In the genomic region with DNA sequence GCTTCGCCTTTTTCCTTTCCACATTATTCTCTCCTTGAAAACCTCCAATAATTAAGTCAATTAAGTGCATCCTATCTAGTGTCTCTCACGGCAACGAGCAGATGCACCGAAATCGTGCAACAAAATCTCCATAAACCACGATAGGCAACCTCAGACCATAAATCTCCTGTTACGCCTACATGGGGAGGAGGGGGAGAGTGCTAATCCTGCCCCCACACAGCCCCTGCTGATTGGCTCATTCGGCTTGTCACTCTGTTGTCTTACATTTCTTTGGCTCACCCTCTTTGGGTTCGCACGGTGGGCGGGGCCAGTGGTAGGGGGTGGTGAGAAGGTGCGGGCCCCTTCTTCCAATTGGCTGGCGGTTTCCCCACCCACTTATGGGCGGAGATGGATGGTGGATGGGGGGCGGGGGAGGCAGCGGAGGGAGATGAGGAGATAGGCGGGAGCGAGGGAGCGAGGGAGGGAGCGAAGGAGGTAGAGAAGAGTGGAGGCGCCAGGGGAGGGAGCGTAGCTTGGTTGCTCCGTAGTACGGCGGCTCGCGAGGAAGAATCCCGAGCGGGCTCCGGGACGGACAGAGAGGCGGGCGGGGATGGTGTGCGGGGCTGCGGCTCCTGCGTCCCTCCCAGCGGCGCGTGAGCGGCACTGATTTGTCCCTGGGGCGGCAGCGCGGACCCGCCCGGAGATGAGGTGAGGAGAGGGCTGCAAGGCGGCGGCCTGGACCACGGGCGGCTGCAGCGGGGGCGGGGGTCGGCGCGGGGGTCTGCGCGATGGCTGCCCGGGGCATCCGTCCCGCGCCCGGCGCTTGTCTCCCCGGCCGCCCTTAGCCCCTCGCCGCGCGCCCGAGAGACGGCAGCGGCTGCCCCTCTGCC, we compare ENCODE assay signal across 8 cellular contexts. TPM values are rescaled to one million over a fixed set of nuclear protein-coding genes. Genes with fewer than 3 reads are reported as not detected.
DNase-seq lines count a peak whose midpoint lies in the region; ATAC-seq and TF ChIP-seq lines count a peak whose summit lies in the region.

ITSN1 (plus strand) TSS at position 475 of the 869 bp plus-strand sequence. CDS start 76,328 bp downstream, outside the sequence.

- no peaks in the 10 kb centered on the region for H3K27me3 Mint-ChIP-seq in endodermal cell (ENCODE audit: insufficient read depth)

- H3K9me3 ChIP-seq in HUES48 (ENCODE audit: control insufficient read depth, insufficient read depth, low read length) (no peaks in the 10 kb centered on the region), NT2/D1 (ENCODE audit: insufficient read depth, low read length) (no peaks in the 10 kb centered on the region), endodermal cell (ENCODE audit: control insufficient read depth, low read length) (no peaks in the 10 kb centered on the region)

- H3K27me3 ChIP-seq in HUES48 (ENCODE audit: control insufficient read depth, insufficient read depth, low read length): no peaks in the 10 kb centered on the region
- no peaks in the 10 kb centered on the region for H3K27me3 ChIP-seq in NT2/D1 (ENCODE audit: insufficient read depth, insufficient read length)
- H3K27me3 ChIP-seq in endodermal cell (ENCODE audit: control insufficient read depth, insufficient read depth, low read length, poor library complexity, severe bottlenecking): no peaks in the 10 kb centered on the region

- peak; percentile 98 for DNase-seq in COLO829 (ENCODE audit: low spot score)
- DNase-seq in NT2/D1 (ENCODE audit: low read depth, low spot score): peak; percentile 100
- peak; percentile 100 for DNase-seq in activated CD8-positive, alpha-beta memory T cell treated with anti-CD3 and anti-CD28 coated beads, Interleukin-2, amount 50 U/mL, for 4 hours
- DNase-seq in endodermal cell: peak; percentile 100
- peak; percentile 99 for DNase-seq in mesenteric fat pad (ENCODE audit: low spot score)
- peak; percentile 100 for DNase-seq in stimulated activated CD8-positive, alpha-beta memory T cell treated with anti-CD3 and anti-CD28 coated beads, Interleukin-15, amount 100 ng/mL, for 1 hour (ENCODE audit: low read depth)

- H3K9ac ChIP-seq in HUES48 (ENCODE audit: low read depth, low read length): peak within 1 kb of the TSS; percentile 81
- H3K9ac ChIP-seq in NT2/D1 (ENCODE audit: insufficient read length, low read depth): peak within 1 kb of the TSS; percentile 98
- H3K9ac ChIP-seq in endodermal cell (ENCODE audit: extremely low read depth, low read length, poor library complexity, severe bottlenecking): peak within 1 kb of the TSS; percentile 83

- H3K36me3 ChIP-seq in HUES48 (ENCODE audit: control insufficient read depth, insufficient read depth, low read length): no peaks in the 10 kb centered on the region
- peaks cover 13% of the 10 kb centered on the region for H3K36me3 ChIP-seq in NT2/D1 (ENCODE audit: insufficient read depth, insufficient read length, low read length)
- peaks cover 8% of the 10 kb centered on the region for H3K36me3 ChIP-seq in endodermal cell (ENCODE audit: control insufficient read depth, insufficient read depth, low read length)

- H3K4me3 ChIP-seq in HUES48 (ENCODE audit: low read depth, low read length) (peak within 1 kb of the TSS; percentile 93), NT2/D1 (ENCODE audit: insufficient read length, low read depth) (peak within 1 kb of the TSS; percentile 94), endodermal cell (ENCODE audit: low read length) (peak within 1 kb of the TSS; percentile 95)

- no peak for TF ChIP-seq CTCF in endodermal cell (conservative IDR thresholded peaks at IDR 0.05)

- peak within 1 kb of the TSS; percentile 95 for H3K27ac Mint-ChIP-seq in endodermal cell

- H3K36me3 Mint-ChIP-seq in endodermal cell (ENCODE audit: low read depth): peaks cover 6% of the 10 kb centered on the region

- H3K27ac ChIP-seq in HUES48 (ENCODE audit: low read depth, low read length) (peak within 1 kb of the TSS; percentile 95), endodermal cell (ENCODE audit: low read depth, low read length) (peak within 1 kb of the TSS; percentile 90)

- peak within 1 kb of the TSS; percentile 88 for H3K4me3 Mint-ChIP-seq in endodermal cell

- peaks cover 21% of the 10 kb centered on the region for H3K4me1 Mint-ChIP-seq in endodermal cell

- H3K9me3 Mint-ChIP-seq in endodermal cell: no peaks in the 10 kb centered on the region

- ATAC-seq in GM21423 (IDR thresholded peaks at IDR 0.05; ENCODE audit: unreplicated experiment): peak; percentile 83

- H3K4me1 ChIP-seq in HUES48 (ENCODE audit: control insufficient read depth, insufficient read depth, low read length) (peaks cover 28% of the 10 kb centered on the region), NT2/D1 (ENCODE audit: insufficient read depth, insufficient read length) (no peaks in the 10 kb centered on the region), endodermal cell (ENCODE audit: control insufficient read depth, insufficient read depth, low read length) (peaks cover 8% of the 10 kb centered on the region)

- 0 to 1% methylated on average over 14 to 70 of the region's 71 CpGs for WGBS in endodermal cell (ENCODE audit: insufficient coverage in 1 of 2, insufficient read length in 1 of 2), 2 experiments

RNA-seq across cellular contexts. Expression of gene ITSN1, which starts in this region (rescaled TPM):
- total RNA-seq in endodermal cell (100 to 1,000 TPM in 1 of 2 donors, 10 to 100 TPM in 1; 89.6 to 104 TPM), mesenteric fat pad (268 TPM)
- 65.1 TPM for polyA plus RNA-seq in endodermal cell (2013, experiment 1 of 2)
- 69.4 TPM for polyA plus RNA-seq in endodermal cell (2013, experiment 2 of 2)

Comparison
In these comparisons a context has a peak if more than half of its experiments do, and no peak if none do; other contexts are left out.
1. Peak in every context shown above with its lines: DNase-seq, ATAC-seq, H3K4me3 ChIP-seq and H3K27ac ChIP-seq.